1 cellular context compared by ENCODE assay signal in the genomic region with DNA sequence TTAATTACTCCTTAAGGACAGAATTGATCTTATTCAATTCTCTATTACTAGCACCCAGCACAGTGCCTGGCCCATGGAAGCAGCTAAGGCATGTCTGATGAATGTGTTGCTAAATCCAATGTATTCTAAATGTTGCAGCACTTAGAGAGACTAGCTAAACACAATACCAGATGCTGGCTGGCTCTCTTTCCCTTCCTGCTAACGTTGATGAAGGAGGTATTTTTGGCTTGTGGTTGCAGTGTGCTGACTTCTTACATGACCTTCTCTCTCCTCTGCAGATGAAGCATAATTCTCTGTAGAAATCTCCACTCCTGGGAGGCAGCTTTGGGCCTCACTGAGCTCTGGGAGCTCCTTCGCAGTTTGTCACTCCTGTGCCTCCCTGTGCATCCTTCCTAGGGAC.
A peak's percentile ranks its signal among the peaks of the same experiment; 100 is the strongest.
TF ChIP-seq lines count a peak whose summit lies in the region.

No MANE protein-coding gene starts in this region.

TF ChIP-seq in IMR-90, 13 proteins besides CTCF, POLR2A, EP300 and RAD21:
- TF ChIP-seq FOS (IDR thresholded peaks at IDR 0.05; ENCODE audit: low read depth, low read length): 0 out of 2 replicates have a peak, but pooled peaks have one; percentile 7
- TF ChIP-seq, protein P1, sequence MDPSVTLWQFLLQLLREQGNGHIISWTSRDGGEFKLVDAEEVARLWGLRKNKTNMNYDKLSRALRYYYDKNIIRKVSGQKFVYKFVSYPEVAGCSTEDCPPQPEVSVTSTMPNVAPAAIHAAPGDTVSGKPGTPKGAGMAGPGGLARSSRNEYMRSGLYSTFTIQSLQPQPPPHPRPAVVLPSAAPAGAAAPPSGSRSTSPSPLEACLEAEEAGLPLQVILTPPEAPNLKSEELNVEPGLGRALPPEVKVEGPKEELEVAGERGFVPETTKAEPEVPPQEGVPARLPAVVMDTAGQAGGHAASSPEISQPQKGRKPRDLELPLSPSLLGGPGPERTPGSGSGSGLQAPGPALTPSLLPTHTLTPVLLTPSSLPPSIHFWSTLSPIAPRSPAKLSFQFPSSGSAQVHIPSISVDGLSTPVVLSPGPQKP (IDR thresholded peaks at IDR 0.05; ENCODE audit: borderline replicate concordance, low read depth, low read length): no peak
- TF ChIP-seq CEBPB (IDR thresholded peaks at IDR 0.05; ENCODE audit: low read depth, low read length): peak; percentile 64; the same call in 1 of the 2 replicates
TF ChIP-seq in IMR-90: peak in this region for 2.
